Comparison of ENCODE assay signal across 11 cellular contexts in genomic region chr15:70033529-70034140, GRCh38.
A peak's percentile ranks its signal among the peaks of the same experiment; 100 is the strongest.
DNase-seq lines count a peak whose midpoint lies in the region; ATAC-seq and TF ChIP-seq lines count a peak whose summit lies in the region.
"Had no signal": no experiment of that assay in that cellular context is flagged by ENCODE, and none has a peak within 500 bp of the region (broad histone marks: within the 10 kb centered on the region; RNA-seq: fewer than 3 reads in every experiment).

No MANE protein-coding gene starts in this region.

- H3K4me3 ChIP-seq in choroid plexus epithelial cell (ENCODE audit: low read depth, low read length): peak overlapping the region; percentile 11
- H3K4me3 ChIP-seq: gastrocnemius medialis had no signal

- ATAC-seq in omental fat pad (ENCODE audit: low FRiP score): peak; percentile 74
- ATAC-seq in HG02759 (IDR thresholded peaks at IDR 0.05; ENCODE audit: unreplicated experiment): no peak
- ATAC-seq: activated T-cell treated with anti-CD3 and anti-CD28 coated beads, Interleukin-2, amount 50 U/mL, for 4 hours; gastrocnemius medialis had no signal

- no peak for TF ChIP-seq CTCF in choroid plexus epithelial cell (conservative IDR thresholded peaks at IDR 0.05; ENCODE audit: low read depth, low read length)
- no peak for TF ChIP-seq CTCF in omental fat pad (IDR thresholded peaks at IDR 0.05)

- DNase-seq in DMS 273 treated with DMSO at 0.1 percent for 48 hours (lab: John Stamatoyannopoulos, UW) (peak; percentile 5), NCI-H2081 treated with DMSO at 0.1 percent for 48 hours (lab: John Stamatoyannopoulos, UW) (peak; percentile 81), choroid plexus epithelial cell (ENCODE audit: low read depth) (peak; percentile 38), omental fat pad (ENCODE audit: low spot score) (no peak), KG1 (lab: John Stamatoyannopoulos, UW) (no peak), NCI-H2196 (lab: John Stamatoyannopoulos, UW; ENCODE audit: unreplicated experiment) (no peak)
- DNase-seq in activated CD4-positive, alpha-beta T cell treated with anti-CD3 and anti-CD28 coated beads, Interleukin-2, amount 50 U/mL, for 48 hours: no peak
- DNase-seq: activated T-cell treated with anti-CD3 and anti-CD28 coated beads, Interleukin-2, amount 50 U/mL, for 4 hours; gastrocnemius medialis; GDM1 had no signal

Comparison
In these comparisons a context has a peak if more than half of its experiments do, and no peak if none do; other contexts are left out.
1. DNase-seq: peak in DMS 273 treated with DMSO at 0.1 percent for 48 hours (single experiment), NCI-H2081 treated with DMSO at 0.1 percent for 48 hours (single experiment) and choroid plexus epithelial cell (single experiment); none in omental fat pad (single experiment), KG1 (single experiment), activated CD4-positive, alpha-beta T cell treated with anti-CD3 and anti-CD28 coated beads, Interleukin-2, amount 50 U/mL, for 48 hours (0 of 2) and NCI-H2196 (single experiment).